In genomic region chr9:5843450-5844249, GRCh38 we compare ENCODE assay signal across 9 cellular contexts. TPM values are rescaled to one million over a fixed set of nuclear protein-coding genes. Genes with fewer than 3 reads are reported as not detected.
DNase-seq lines count a peak whose midpoint lies in the region; ATAC-seq and TF ChIP-seq lines count a peak whose summit lies in the region.
"Had no signal": no experiment of that assay in that cellular context is flagged by ENCODE, and none has a peak within 500 bp of the region (broad histone marks: within the 10 kb centered on the region; RNA-seq: fewer than 3 reads in every experiment).

No MANE protein-coding gene starts in this region.

- BruUV-seq in Calu3 (replicated peaks; lab: Mats Ljungman, UMichigan) = no TSS peak

- TF ChIP-seq CTCF in kidney epithelial cell (IDR thresholded peaks at IDR 0.05; ENCODE audit: insufficient read depth, low read length, poor library complexity, severe bottlenecking) = no peak
- TF ChIP-seq CTCF in Calu3 (IDR thresholded peaks at IDR 0.05; ENCODE audit: unreplicated experiment) = no peak

- no peaks in the 10 kb centered on the region for H3K27me3 Mint-ChIP-seq in Calu3 (ENCODE audit: unreplicated experiment)

- ATAC-seq in GM18858 (IDR thresholded peaks at IDR 0.05; ENCODE audit: unreplicated experiment) = no peak
- no peak for ATAC-seq in HG03097 (IDR thresholded peaks at IDR 0.05; ENCODE audit: low FRiP score, unreplicated experiment)

- no peaks in the 10 kb centered on the region for H3K36me3 Mint-ChIP-seq in Calu3 (ENCODE audit: insufficient read depth, unreplicated experiment)

- DNase-seq in A172 (ENCODE audit: low spot score) (peak; percentile 20), HT-29 (ENCODE audit: low spot score) (peak; percentile 66), UCSD-AML1 (lab: John Stamatoyannopoulos, UW; ENCODE audit: unreplicated experiment) (peak; percentile 15), kidney epithelial cell (ENCODE audit: low read depth) (peak; percentile 64), HK-2 (ENCODE audit: unreplicated experiment) (no peak), Calu3 (no peak)

- intact Hi-C loops in Calu3 (cut with micrococcal nuclease; ENCODE audit: unreplicated experiment) = no loop called here

- H3K4me1 Mint-ChIP-seq in Calu3 (ENCODE audit: low read depth, unreplicated experiment) = peaks cover 52% of the 10 kb centered on the region

- no peak overlapping the region for H3K4me3 Mint-ChIP-seq in Calu3 (ENCODE audit: low read depth, unreplicated experiment)

- no peak overlapping the region for H3K27ac Mint-ChIP-seq in Calu3 (ENCODE audit: unreplicated experiment)

- CTCF ChIA-PET in Calu3 (lab: Charles Lee) = interaction anchor here (0.6 kb wide), 1 partner anchor 9 kb away, joined by 3 read pairs; no protein-coding TSS in a partner anchor

- H3K4me3 ChIP-seq in kidney epithelial cell (ENCODE audit: low read depth, low read length) = no peak overlapping the region

- H3K9me3 Mint-ChIP-seq in Calu3 (ENCODE audit: low read depth, unreplicated experiment) = peaks cover 2% of the 10 kb centered on the region

- no peaks in the 10 kb centered on the region for H3K36me3 ChIP-seq in kidney epithelial cell (ENCODE audit: control insufficient read depth, insufficient read depth, low read length)

- no peaks in the 10 kb centered on the region for H3K27me3 ChIP-seq in kidney epithelial cell (ENCODE audit: control insufficient read depth, insufficient read depth, low read length)

RNA-seq across cellular contexts. Expression of gene ERMP1, which starts 10.7 kb away (rescaled TPM):
- total RNA-seq in A172 (2014; rRNA removed; shearing (Covaris generic)) = 3.2 and 4.1 TPM in 2 replicates
- total RNA-seq in HT-29 (2014; rRNA removed; shearing (Covaris generic)) = 75.8 and 85.6 TPM in 2 replicates
- total RNA-seq in kidney epithelial cell (9.4 and 10.2 TPM in 2 replicates), Calu3 (2022) (28.4 and 29.7 TPM in 2 replicates)

RNA-seq across cellular contexts. Expression of gene MLANA, which starts 47.0 kb away (rescaled TPM):
- not detected in 2 replicates for total RNA-seq in A172 (2014; rRNA removed; shearing (Covaris generic))
- not detected in 2 replicates for total RNA-seq in HT-29 (2014; rRNA removed; shearing (Covaris generic))
- total RNA-seq in kidney epithelial cell = not detected in 2 replicates
- not detected in 2 replicates for total RNA-seq in Calu3 (2022)
- total RNA-seq: NCI-H460 had no signal

Comparison
In these comparisons a context has a peak if more than half of its experiments do, and no peak if none do; other contexts are left out.
1. DNase-seq: peak in A172 (single experiment), HT-29 (single experiment), UCSD-AML1 (single experiment) and kidney epithelial cell (single experiment); none in HK-2 (single experiment) and Calu3 (single experiment).